Comparison of ENCODE assay signal across 1 cellular context in the genomic region with DNA sequence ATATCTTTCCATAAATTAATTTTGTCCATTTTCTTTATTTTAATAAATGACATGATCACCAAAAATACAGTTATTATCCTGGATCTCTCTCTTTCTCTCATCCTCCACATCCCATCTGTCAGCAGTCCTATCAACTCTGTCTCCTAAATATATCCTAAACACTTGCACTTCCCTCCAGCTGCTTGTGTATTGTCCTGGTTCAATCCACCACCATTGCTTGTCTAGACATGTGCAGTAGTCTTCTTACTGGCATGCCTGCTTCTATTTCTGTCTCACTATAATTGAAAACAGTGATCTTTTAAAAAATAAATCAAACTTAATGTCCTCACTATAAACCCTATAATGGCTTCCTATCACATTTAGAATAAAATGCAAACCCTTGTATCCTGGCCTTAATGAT.
TF ChIP-seq lines count a peak whose summit lies in the region.

No MANE protein-coding gene starts in this region.

TF ChIP-seq in GM23338, 12 proteins besides CTCF, POLR2A, EP300 and RAD21 (continued from another document):
- TF ChIP-seq, protein P1, sequence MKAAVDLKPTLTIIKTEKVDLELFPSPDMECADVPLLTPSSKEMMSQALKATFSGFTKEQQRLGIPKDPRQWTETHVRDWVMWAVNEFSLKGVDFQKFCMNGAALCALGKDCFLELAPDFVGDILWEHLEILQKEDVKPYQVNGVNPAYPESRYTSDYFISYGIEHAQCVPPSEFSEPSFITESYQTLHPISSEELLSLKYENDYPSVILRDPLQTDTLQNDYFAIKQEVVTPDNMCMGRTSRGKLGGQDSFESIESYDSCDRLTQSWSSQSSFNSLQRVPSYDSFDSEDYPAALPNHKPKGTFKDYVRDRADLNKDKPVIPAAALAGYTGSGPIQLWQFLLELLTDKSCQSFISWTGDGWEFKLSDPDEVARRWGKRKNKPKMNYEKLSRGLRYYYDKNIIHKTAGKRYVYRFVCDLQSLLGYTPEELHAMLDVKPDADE (IDR thresholded peaks at IDR 0.05), result no peak
- TF ChIP-seq CREB1 (CRISPR knock-in tag; IDR thresholded peaks at IDR 0.05; ENCODE audit: low read depth) (no peak), ZNF114 (CRISPR knock-in tag; IDR thresholded peaks at IDR 0.05) (no peak), NANOG (IDR thresholded peaks at IDR 0.05; ENCODE audit: borderline replicate concordance) (no peak), ZNF331 (CRISPR knock-in tag; IDR thresholded peaks at IDR 0.05; ENCODE audit: low read depth) (no peak)
- TF ChIP-seq, protein P2, sequence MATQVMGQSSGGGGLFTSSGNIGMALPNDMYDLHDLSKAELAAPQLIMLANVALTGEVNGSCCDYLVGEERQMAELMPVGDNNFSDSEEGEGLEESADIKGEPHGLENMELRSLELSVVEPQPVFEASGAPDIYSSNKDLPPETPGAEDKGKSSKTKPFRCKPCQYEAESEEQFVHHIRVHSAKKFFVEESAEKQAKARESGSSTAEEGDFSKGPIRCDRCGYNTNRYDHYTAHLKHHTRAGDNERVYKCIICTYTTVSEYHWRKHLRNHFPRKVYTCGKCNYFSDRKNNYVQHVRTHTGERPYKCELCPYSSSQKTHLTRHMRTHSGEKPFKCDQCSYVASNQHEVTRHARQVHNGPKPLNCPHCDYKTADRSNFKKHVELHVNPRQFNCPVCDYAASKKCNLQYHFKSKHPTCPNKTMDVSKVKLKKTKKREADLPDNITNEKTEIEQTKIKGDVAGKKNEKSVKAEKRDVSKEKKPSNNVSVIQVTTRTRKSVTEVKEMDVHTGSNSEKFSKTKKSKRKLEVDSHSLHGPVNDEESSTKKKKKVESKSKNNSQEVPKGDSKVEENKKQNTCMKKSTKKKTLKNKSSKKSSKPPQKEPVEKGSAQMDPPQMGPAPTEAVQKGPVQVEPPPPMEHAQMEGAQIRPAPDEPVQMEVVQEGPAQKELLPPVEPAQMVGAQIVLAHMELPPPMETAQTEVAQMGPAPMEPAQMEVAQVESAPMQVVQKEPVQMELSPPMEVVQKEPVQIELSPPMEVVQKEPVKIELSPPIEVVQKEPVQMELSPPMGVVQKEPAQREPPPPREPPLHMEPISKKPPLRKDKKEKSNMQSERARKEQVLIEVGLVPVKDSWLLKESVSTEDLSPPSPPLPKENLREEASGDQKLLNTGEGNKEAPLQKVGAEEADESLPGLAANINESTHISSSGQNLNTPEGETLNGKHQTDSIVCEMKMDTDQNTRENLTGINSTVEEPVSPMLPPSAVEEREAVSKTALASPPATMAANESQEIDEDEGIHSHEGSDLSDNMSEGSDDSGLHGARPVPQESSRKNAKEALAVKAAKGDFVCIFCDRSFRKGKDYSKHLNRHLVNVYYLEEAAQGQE (IDR thresholded peaks at IDR 0.05; ENCODE audit: unreplicated experiment), result no peak
